9 cellular contexts compared by ENCODE assay signal in the genomic region with DNA sequence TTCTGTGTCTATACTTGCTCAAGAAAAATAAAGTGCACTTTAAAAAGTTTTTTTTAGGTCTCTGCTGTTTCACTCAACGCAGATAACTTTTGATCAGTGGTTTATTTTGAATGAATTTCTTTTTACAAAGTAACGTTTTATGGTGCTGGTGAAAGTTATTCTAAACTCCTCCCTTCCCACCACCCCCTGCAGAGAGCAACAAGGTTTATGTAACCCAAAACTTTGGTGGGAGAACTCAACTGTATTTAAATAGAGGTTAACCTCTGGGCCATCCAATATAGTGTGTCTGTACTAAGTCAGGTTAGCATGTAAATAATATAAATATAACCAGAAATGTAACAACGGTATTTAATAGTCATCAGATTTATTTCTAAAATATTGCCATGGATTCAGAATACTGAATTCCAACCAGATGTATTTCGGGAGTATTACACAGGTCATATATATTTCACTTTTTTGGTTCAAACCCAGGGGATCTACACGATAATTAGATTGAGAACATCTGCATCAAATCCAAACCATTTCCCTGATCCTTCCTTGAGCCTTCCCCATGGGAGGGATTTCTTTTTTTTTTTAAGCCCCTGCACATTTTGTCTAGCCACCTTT. TPM values are rescaled to one million over a fixed set of nuclear protein-coding genes. Genes with fewer than 3 reads are reported as not detected.
DNase-seq lines count a peak whose midpoint lies in the region; ATAC-seq and TF ChIP-seq lines count a peak whose summit lies in the region.
"Had no signal": no experiment of that assay in that cellular context is flagged by ENCODE, and none has a peak within 500 bp of the region (broad histone marks: within the 10 kb centered on the region; RNA-seq: fewer than 3 reads in every experiment).

No MANE protein-coding gene starts in this region.

- H3K4me1 ChIP-seq in ACC112 (ENCODE audit: control insufficient read depth, insufficient read depth, low read length, unreplicated experiment) (peaks cover 10% of the 10 kb centered on the region), adipocyte (ENCODE audit: control insufficient read depth, insufficient read depth, low read length) (peaks cover 11% of the 10 kb centered on the region), muscle layer of duodenum (ENCODE audit: control insufficient read depth in 1 of 2, insufficient read depth in 2 of 2, low read length in 2 of 2) (peaks cover 0 to 8% of the 10 kb centered on the region in 2 donors), mucosa of descending colon (ENCODE audit: low read depth) (peaks cover 5% of the 10 kb centered on the region)

- H3K4me3 ChIP-seq in ACC112 (ENCODE audit: low read depth, low read length) (peak overlapping the region; percentile 87), HFF-Myc (replicated peaks; ENCODE audit: low read depth, low read length) (peak overlapping the region; percentile 63), adipocyte (ENCODE audit: low read length) (peak overlapping the region; percentile 78), muscle layer of duodenum (ENCODE audit: low read depth in 1 of 2, low read length in 2 of 2) (peak overlapping the region; percentile 33 to 87), mucosa of descending colon (no peak overlapping the region)

- peak overlapping the region; percentile 73 for H2AFZ ChIP-seq in ACC112 (ENCODE audit: low read length, unreplicated experiment)

- H3K9me3 ChIP-seq in adipocyte (ENCODE audit: control insufficient read depth, low read length) (no peaks in the 10 kb centered on the region), muscle layer of duodenum (ENCODE audit: control insufficient read depth in 1 of 2, low read length in 2 of 2) (no peaks in the 10 kb centered on the region), mucosa of descending colon (no peaks in the 10 kb centered on the region)

- intact Hi-C loops in sciatic nerve (cut with DNase I) (loop anchor here (10.0 kb wide), 1 partner anchor 119 kb away; no protein-coding TSS in a partner anchor), mucosa of descending colon (cut with DNase I, micrococcal nuclease) (loop anchor here (10.0 kb wide), 3 partner anchors 119 to 311 kb away; no protein-coding TSS in a partner anchor)

- ATAC-seq in sciatic nerve = no peak
- no peak for ATAC-seq in mucosa of descending colon
- no peak for ATAC-seq in GM21367 (IDR thresholded peaks at IDR 0.05; ENCODE audit: unreplicated experiment)

- no peak for DNase-seq in HFF-Myc (ENCODE audit: extremely low read depth, low read depth)
- DNase-seq in adipocyte (ENCODE audit: low read depth) = no peak
- DNase-seq in sciatic nerve (ENCODE audit: low spot score) = no peak
- no peak for DNase-seq in mucosa of descending colon
- DNase-seq in stimulated activated CD4-positive, alpha-beta T cell treated with anti-CD3 and anti-CD28 coated beads, Interleukin-1b, Interleukin-23, amount 100 ng/mL, for 48 hours = no peak
- DNase-seq: NCI-H187 treated with DMSO at 0.1 percent for 48 hours had no signal

- no peak for TF ChIP-seq CTCF in HFF-Myc (IDR thresholded peaks at IDR 0.05; ENCODE audit: low read depth, low read length, missing control alignments)
- TF ChIP-seq CTCF in mucosa of descending colon (IDR thresholded peaks at IDR 0.05) = no peak

- no peak overlapping the region for H3K27ac ChIP-seq in ACC112 (ENCODE audit: low read depth, low read length)
- H3K27ac ChIP-seq in muscle layer of duodenum (ENCODE audit: low read length) = no peak overlapping the region

- H3K36me3 ChIP-seq in ACC112 (ENCODE audit: insufficient read depth, low read length) (no peaks in the 10 kb centered on the region), adipocyte (ENCODE audit: control insufficient read depth, insufficient read depth, low read length, severe bottlenecking) (no peaks in the 10 kb centered on the region), muscle layer of duodenum (ENCODE audit: control insufficient read depth in 1 of 2, insufficient read depth in 2 of 2, low read length in 2 of 2) (no peaks in the 10 kb centered on the region), mucosa of descending colon (ENCODE audit: low read depth) (no peaks in the 10 kb centered on the region)

- no peak overlapping the region for H3K9ac ChIP-seq in adipocyte (ENCODE audit: low read length)

- H3K27me3 ChIP-seq in ACC112 (ENCODE audit: insufficient read depth, low read length) = no peaks in the 10 kb centered on the region
- H3K27me3 ChIP-seq in adipocyte (replicated peaks; ENCODE audit: control insufficient read depth, insufficient read depth, low read length) = no peaks in the 10 kb centered on the region
- H3K27me3 ChIP-seq in muscle layer of duodenum (ENCODE audit: low read depth, low read length) = no peaks in the 10 kb centered on the region

- peaks cover 11% of the 10 kb centered on the region for H3K79me2 ChIP-seq in ACC112 (ENCODE audit: control insufficient read depth, insufficient read depth, low read length, unreplicated experiment)

RNA-seq across cellular contexts. Expression of gene CUX1, which starts 3.9 kb away (rescaled TPM):
- total RNA-seq in sciatic nerve = 156 TPM
- total RNA-seq in mucosa of descending colon = 100 to 1,000 TPM in 2 of 3 donors, 10 to 100 TPM in 1; 85.2 to 167 (median 120) TPM
